ENCODE assay signal across 8 cellular contexts in the genomic region with DNA sequence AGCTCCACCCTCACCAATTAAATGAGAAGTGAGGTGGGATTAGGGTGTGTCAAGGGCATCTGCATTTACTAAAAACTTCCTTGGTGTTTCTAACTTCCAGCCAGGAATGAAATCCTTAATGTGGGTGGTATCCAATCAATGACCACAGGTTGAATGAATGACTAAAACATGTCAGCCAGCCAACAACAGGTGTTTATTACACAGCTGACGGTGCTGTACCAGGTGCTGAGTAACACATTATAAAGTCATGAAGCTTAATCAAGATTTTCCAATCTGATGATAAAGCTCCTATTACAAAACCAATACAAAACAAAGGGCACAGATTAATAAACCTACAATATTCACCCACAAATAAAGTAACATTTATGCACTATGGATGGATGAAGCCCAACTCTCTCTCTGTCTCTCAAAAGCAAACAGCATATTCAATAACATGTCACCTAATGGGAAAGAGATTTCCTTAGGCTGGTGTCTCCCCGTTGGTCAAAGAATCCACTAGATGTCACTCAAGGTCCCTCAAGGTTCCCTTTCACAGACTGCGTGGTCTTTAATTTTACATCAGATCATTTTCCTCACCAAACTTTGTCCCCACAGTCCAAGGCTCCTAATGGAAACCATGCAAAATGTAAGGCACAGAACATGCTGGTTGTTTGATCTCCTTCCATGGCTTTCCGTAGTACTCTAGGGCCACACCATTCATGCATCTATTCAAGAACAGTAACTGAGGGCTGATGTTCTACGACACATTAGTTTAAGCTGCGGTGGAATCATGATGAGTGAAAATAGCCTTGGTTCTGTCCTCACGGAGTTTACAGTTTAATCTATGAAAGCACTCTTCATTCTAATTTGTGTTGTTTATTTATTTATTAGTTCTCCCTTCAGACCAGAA. TPM values are rescaled to one million over a fixed set of nuclear protein-coding genes. Genes with fewer than 3 reads are reported as not detected.
DNase-seq lines count a peak whose midpoint lies in the region; ATAC-seq and TF ChIP-seq lines count a peak whose summit lies in the region.

No MANE protein-coding gene starts in this region.

- CTCF ChIA-PET in activated CD4-positive, alpha-beta memory T cell treated with anti-CD3 and anti-CD28 coated beads for 36 hours (lab: Charles Lee): interaction anchor here (0.7 to 2.9 kb wide), 18 partner anchors 10 to 922 kb away, joined by 3 to 41 read pairs (median 4); no protein-coding TSS in a partner anchor

- peaks cover 0 to 5% (median 0%) of the 10 kb centered on the region in 4 donors for H3K4me1 ChIP-seq in sigmoid colon

- H3K9me3 Mint-ChIP-seq in activated T-cell treated with anti-CD3 and anti-CD28 coated beads, Interleukin-2, amount 50 U/mL, for 72 hours: no peaks in the 10 kb centered on the region
- no peaks in the 10 kb centered on the region for H3K9me3 Mint-ChIP-seq in activated CD4-positive, alpha-beta memory T cell treated with anti-CD3 and anti-CD28 coated beads for 36 hours

- no peak overlapping the region for H3K4me3 ChIP-seq in sigmoid colon

- H3K27ac ChIP-seq in sigmoid colon: no peak overlapping the region

- POLR2A ChIA-PET in activated CD4-positive, alpha-beta memory T cell treated with anti-CD3 and anti-CD28 coated beads for 36 hours (lab: Charles Lee): interaction anchor here (0.6 kb wide), 1 partner anchor 82 kb away, joined by 4 read pairs; no protein-coding TSS in a partner anchor

- peak in 3 of 4 experiments; percentile 23 to 59 (median 33) for TF ChIP-seq CTCF in sigmoid colon (IDR thresholded peaks at IDR 0.05)

- peak; percentile 58 to 59 for ATAC-seq in activated T-cell treated with anti-CD3 and anti-CD28 coated beads, Interleukin-2, amount 50 U/mL, for 72 hours (replicated peaks in 1 of 2)
- ATAC-seq in GM21576 (IDR thresholded peaks at IDR 0.05; ENCODE audit: unreplicated experiment): peak; percentile 70
- ATAC-seq in Right ventricle myocardium superior (ENCODE audit: poor library complexity): peak; percentile 80

- TF ChIP-seq POLR2A in sigmoid colon (IDR thresholded peaks at IDR 0.05): no peak

- no peak overlapping the region for H3K4me3 Mint-ChIP-seq in activated T-cell treated with anti-CD3 and anti-CD28 coated beads, Interleukin-2, amount 50 U/mL, for 72 hours
- H3K4me3 Mint-ChIP-seq in activated CD4-positive, alpha-beta memory T cell treated with anti-CD3 and anti-CD28 coated beads for 36 hours: no peak overlapping the region

- no peak overlapping the region for H3K27ac Mint-ChIP-seq in activated T-cell treated with anti-CD3 and anti-CD28 coated beads, Interleukin-2, amount 50 U/mL, for 72 hours
- H3K27ac Mint-ChIP-seq in activated CD4-positive, alpha-beta memory T cell treated with anti-CD3 and anti-CD28 coated beads for 36 hours: no peak overlapping the region

- no peaks in the 10 kb centered on the region for H3K36me3 ChIP-seq in sigmoid colon

- H3K27me3 ChIP-seq in sigmoid colon: no peaks in the 10 kb centered on the region

- TF ChIP-seq EP300 in sigmoid colon (IDR thresholded peaks at IDR 0.05): no peak

- DNase-seq in activated T-cell treated with anti-CD3 and anti-CD28 coated beads, Interleukin-2, amount 50 U/mL, for 72 hours: peak; percentile 15 to 25
- no peak for DNase-seq in activated T-cell treated with anti-CD3 and anti-CD28 coated beads for 4 hours
- DNase-seq in NCI-H2029 treated with DMSO at 0.1 percent for 48 hours (lab: John Stamatoyannopoulos, UW): peak; percentile 34
- peak; percentile 19 for DNase-seq in activated CD4-positive, alpha-beta memory T cell treated with anti-CD3 and anti-CD28 coated beads for 36 hours
- DNase-seq in Right ventricle myocardium superior: no peak
- DNase-seq in sigmoid colon: no peak
- no peak for DNase-seq in ecto neural progenitor cell (ENCODE audit: low spot score)

- 43 to 55% methylated on average over 7 of the region's 7 CpGs for WGBS in sigmoid colon, 2 donors

- intact Hi-C loops in activated CD4-positive, alpha-beta memory T cell treated with anti-CD3 and anti-CD28 coated beads for 36 hours (cut with micrococcal nuclease): loop anchor here (1.0 kb wide), 2 partner anchors 70 to 422 kb away; no protein-coding TSS in a partner anchor
- intact Hi-C loops in Right ventricle myocardium superior (cut with DNase I): loop anchor here (5.0 kb wide), 2 partner anchors 69 to 424 kb away; no protein-coding TSS in a partner anchor
- intact Hi-C loops in sigmoid colon (cut with DNase I): loop anchor here (2.0 kb wide), 1 partner anchor 422 kb away; no protein-coding TSS in a partner anchor

- H3K9me3 ChIP-seq in sigmoid colon: no peaks in the 10 kb centered on the region

- H3K4me1 Mint-ChIP-seq in activated T-cell treated with anti-CD3 and anti-CD28 coated beads, Interleukin-2, amount 50 U/mL, for 72 hours (ENCODE audit: low read depth): peaks cover 27% of the 10 kb centered on the region
- H3K4me1 Mint-ChIP-seq in activated CD4-positive, alpha-beta memory T cell treated with anti-CD3 and anti-CD28 coated beads for 36 hours (ENCODE audit: low read depth): peaks cover 16% of the 10 kb centered on the region

- H3K36me3 Mint-ChIP-seq in activated T-cell treated with anti-CD3 and anti-CD28 coated beads, Interleukin-2, amount 50 U/mL, for 72 hours (ENCODE audit: insufficient read depth in 2 of 2): no peaks in the 10 kb centered on the region
- H3K36me3 Mint-ChIP-seq in activated CD4-positive, alpha-beta memory T cell treated with anti-CD3 and anti-CD28 coated beads for 36 hours: no peaks in the 10 kb centered on the region

- no peaks in the 10 kb centered on the region for H3K27me3 Mint-ChIP-seq in activated T-cell treated with anti-CD3 and anti-CD28 coated beads, Interleukin-2, amount 50 U/mL, for 72 hours (ENCODE audit: low read depth)
- H3K27me3 Mint-ChIP-seq in activated CD4-positive, alpha-beta memory T cell treated with anti-CD3 and anti-CD28 coated beads for 36 hours: no peaks in the 10 kb centered on the region

RNA-seq across cellular contexts. Expression of gene PTPN4, which starts 6.4 kb away (rescaled TPM):
- 10 to 100 TPM; 38.0 to 46.5 TPM for total RNA-seq in activated T-cell treated with anti-CD3 and anti-CD28 coated beads, Interleukin-2, amount 50 U/mL, for 72 hours
- total RNA-seq in activated CD4-positive, alpha-beta memory T cell treated with anti-CD3 and anti-CD28 coated beads for 36 hours: 10 to 100 TPM; 29.4 to 31.6 TPM
- total RNA-seq in Right ventricle myocardium superior: 37.6 TPM
- total RNA-seq in sigmoid colon: 10 to 100 TPM; 21.7 to 42.9 (median 23.4) TPM
- polyA plus RNA-seq in sigmoid colon: 1 to 10 TPM; 1.8 to 7.2 (median 2.8) TPM

Comparison
In these comparisons a context has a peak if more than half of its experiments do, and no peak if none do; other contexts are left out.
1. DNase-seq: peak in activated T-cell treated with anti-CD3 and anti-CD28 coated beads, Interleukin-2, amount 50 U/mL, for 72 hours (2 of 2), NCI-H2029 treated with DMSO at 0.1 percent for 48 hours (single experiment) and activated CD4-positive, alpha-beta memory T cell treated with anti-CD3 and anti-CD28 coated beads for 36 hours (single experiment); none in activated T-cell treated with anti-CD3 and anti-CD28 coated beads for 4 hours (single experiment), Right ventricle myocardium superior (single experiment), sigmoid colon (single experiment) and ecto neural progenitor cell (single experiment).
2. Peak in every context shown above with its lines, with median percentiles within 50 percentile points of each other: ATAC-seq.